In the genomic region with DNA sequence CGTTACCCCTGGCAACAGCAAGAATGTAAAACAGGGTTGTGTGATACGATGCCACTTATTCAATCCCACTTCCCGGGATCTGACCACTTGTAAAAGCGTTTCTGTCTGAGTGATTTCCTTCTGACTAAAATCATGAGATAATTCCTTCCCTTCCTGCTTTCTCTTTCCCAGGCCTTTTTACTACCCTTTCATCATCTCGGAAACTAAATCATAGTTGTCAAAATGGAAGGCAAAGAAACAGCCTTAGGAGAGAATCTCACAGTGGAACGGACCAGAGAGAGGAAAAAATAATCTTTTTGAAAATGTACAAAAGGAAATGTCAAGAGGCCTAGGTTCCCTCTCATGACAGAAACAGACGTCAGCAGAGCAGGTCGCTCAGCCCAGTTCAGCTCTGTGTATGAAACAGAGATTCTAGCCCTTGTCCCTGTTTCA, we compare ENCODE assay signal across 11 cellular contexts. TPM values are rescaled to one million over a fixed set of nuclear protein-coding genes. Genes with fewer than 3 reads are reported as not detected.
DNase-seq lines count a peak whose midpoint lies in the region; ATAC-seq and TF ChIP-seq lines count a peak whose summit lies in the region.
"Had no signal": no experiment of that assay in that cellular context is flagged by ENCODE, and none has a peak within 500 bp of the region (broad histone marks: within the 10 kb centered on the region; RNA-seq: fewer than 3 reads in every experiment).

No MANE protein-coding gene starts in this region.

- H3K27ac ChIP-seq in right cardiac atrium (ENCODE audit: low read length) (peak overlapping the region; percentile 16), RWPE1 (no peak overlapping the region)

- DNase-seq in ELR (ENCODE audit: low read depth) (peak; percentile 54), amniotic stem cell (lab: John Stamatoyannopoulos, UW) (peak; percentile 61), right cardiac atrium (peak in 1 of 3 donors; percentile 7), skeletal muscle cell (ENCODE audit: low read depth) (peak; percentile 27), RWPE1 (ENCODE audit: low spot score) (no peak), NCI-H2196 (lab: John Stamatoyannopoulos, UW; ENCODE audit: unreplicated experiment) (no peak), NCI-H1694 treated with DMSO at 0.1 percent for 48 hours (lab: John Stamatoyannopoulos, UW) (no peak)
- DNase-seq: activated CD4-positive, alpha-beta T cell treated with anti-CD3 and anti-CD28 coated beads for 1 hour; stimulated activated naive CD4-positive, alpha-beta T cell treated with Interleukin-2 at 50 U/mL for 16 hours had no signal

- H3K27me3 ChIP-seq in right cardiac atrium (ENCODE audit: control insufficient read depth, insufficient read depth): no peaks in the 10 kb centered on the region

- 11% methylated on average over 8 of the region's 8 CpGs for WGBS in right cardiac atrium

- H3K9me3 ChIP-seq in right cardiac atrium (ENCODE audit: control insufficient read depth, low read length): no peaks in the 10 kb centered on the region

- TF ChIP-seq CTCF in RWPE1 (conservative IDR thresholded peaks at IDR 0.05; ENCODE audit: low read depth): no peak

- peak in 1 of 2 donors; percentile 52 for ATAC-seq in right cardiac atrium
- ATAC-seq in HG03045 (IDR thresholded peaks at IDR 0.05; ENCODE audit: unreplicated experiment): no peak
- ATAC-seq: natural killer cell treated with Interleukin-12 subunit alpha and Interleukin-12 subunit beta and Interleukin-15 and Interleukin-18, amount 100 ng/mL, for 72 hours had no signal

- H3K4me1 ChIP-seq in right cardiac atrium (ENCODE audit: control insufficient read depth, insufficient read depth, low read length): peaks cover 13% of the 10 kb centered on the region

- POLR2A ChIA-PET in RWPE1 (lab: Yijun Ruan, JAX; ENCODE audit: low non-redundant PET): no interaction called here

- H3K4me3 ChIP-seq in right cardiac atrium (ENCODE audit: low read length): no peak overlapping the region
- no peak overlapping the region for H3K4me3 ChIP-seq in skeletal muscle cell (ENCODE audit: low read depth, low read length)

- intact Hi-C loops in right cardiac atrium (cut with DNase I): no loop called here

- CTCF ChIA-PET in RWPE1 (lab: Yijun Ruan, JAX): no interaction called here

RNA-seq across cellular contexts. Expression of gene DIP2C, which starts 29.7 kb away (rescaled TPM):
- 10 to 100 TPM; 23.7 to 31.5 (median 26.9) TPM for total RNA-seq in right cardiac atrium
- polyA plus RNA-seq in right cardiac atrium: 7.9 TPM

Comparison
In these comparisons a context has a peak if more than half of its experiments do, and no peak if none do; other contexts are left out.
1. DNase-seq: peak in ELR (single experiment), amniotic stem cell (single experiment) and skeletal muscle cell (single experiment); none in RWPE1 (single experiment), NCI-H2196 (single experiment) and NCI-H1694 treated with DMSO at 0.1 percent for 48 hours (single experiment).